In genomic region chr17:7842380-7842949, GRCh38 we compare ENCODE assay signal across 8 cellular contexts. TPM values are rescaled to one million over a fixed set of nuclear protein-coding genes. Genes with fewer than 3 reads are reported as not detected.
DNase-seq lines count a peak whose midpoint lies in the region; ATAC-seq, FAIRE-seq and TF ChIP-seq lines count a peak whose summit lies in the region.

No MANE protein-coding gene starts in this region.

- no peak for TF ChIP-seq EP300 in ovary (IDR thresholded peaks at IDR 0.05)

- no peaks in the 10 kb centered on the region for H3K9me3 Mint-ChIP-seq in activated naive CD4-positive, alpha-beta T cell treated with anti-CD3 and anti-CD28 coated beads for 36 hours
- peaks cover 41% of the 10 kb centered on the region for H3K9me3 Mint-ChIP-seq in glutamatergic neuron (ENCODE audit: unreplicated experiment)

- H3K27ac ChIP-seq in ovary, result peak overlapping the region; percentile 81 to 90
- H3K27ac ChIP-seq in thyroid gland, result peak overlapping the region; percentile 95 to 98 (median 97)

- H3K4me3 ChIP-seq in ovary (peak overlapping the region; percentile 83), thyroid gland (replicated peaks in 1 of 3) (peak overlapping the region; percentile 63 to 77 (median 67))

- TF ChIP-seq CTCF in glutamatergic neuron (IDR thresholded peaks at IDR 0.05; ENCODE audit: partially characterized antibody, unreplicated experiment) (no peak), ovary (IDR thresholded peaks at IDR 0.05) (no peak), thyroid gland (IDR thresholded peaks at IDR 0.05) (no peak)

- H3K27me3 ChIP-seq in ovary (no peaks in the 10 kb centered on the region), thyroid gland (no peaks in the 10 kb centered on the region)

- CTCF ChIA-PET in activated naive CD4-positive, alpha-beta T cell treated with anti-CD3 and anti-CD28 coated beads for 36 hours (lab: Charles Lee), result interaction anchor here (0.8 to 2.3 kb wide), 4 partner anchors 9 to 148 kb away, joined by 3 to 9 read pairs (median 3); no protein-coding TSS in a partner anchor

- TF ChIP-seq POLR2A in GM12891 (IDR thresholded peaks at IDR 0.05; ENCODE audit: low read depth, low read length) (peak; percentile 78), ovary (IDR thresholded peaks at IDR 0.05) (peak; percentile 33), thyroid gland (IDR thresholded peaks at IDR 0.05) (no peak)

- H3K4me1 ChIP-seq in ovary (ENCODE audit: insufficient read depth) (peaks cover 17% of the 10 kb centered on the region), thyroid gland (peaks cover 28 to 37% of the 10 kb centered on the region in 2 donors)

- H3K9me3 ChIP-seq in ovary (no peaks in the 10 kb centered on the region), thyroid gland (no peaks in the 10 kb centered on the region)

- peak overlapping the region; percentile 89 for H3K4me3 Mint-ChIP-seq in activated naive CD4-positive, alpha-beta T cell treated with anti-CD3 and anti-CD28 coated beads for 36 hours
- peak overlapping the region; percentile 99 for H3K4me3 Mint-ChIP-seq in glutamatergic neuron (ENCODE audit: unreplicated experiment)

- 0 to 1% (median 0%) methylated on average over 37 of the region's 37 CpGs for WGBS in ovary, 3 donors
- 0 to 1% methylated on average over 29 to 33 of the region's 37 CpGs for WGBS in thyroid gland, 2 donors

- DNase-seq in GM12891 (ENCODE audit: insufficient read length, low spot score), result peak; percentile 58
- peak; percentile 81 for DNase-seq in RPMI8226
- DNase-seq in activated naive CD4-positive, alpha-beta T cell treated with anti-CD3 and anti-CD28 coated beads for 36 hours, result peak; percentile 96
- DNase-seq in glutamatergic neuron, result no peak
- DNase-seq in ovary, result peak; percentile 76 to 89 (median 81)
- DNase-seq in thyroid gland, result peak; percentile 73 to 76
- DNase-seq in iPS-NIHi7 (ENCODE audit: extremely low spot score), result no peak

- H3K36me3 Mint-ChIP-seq in activated naive CD4-positive, alpha-beta T cell treated with anti-CD3 and anti-CD28 coated beads for 36 hours (ENCODE audit: low read depth), result peaks cover 12% of the 10 kb centered on the region
- H3K36me3 Mint-ChIP-seq in glutamatergic neuron (ENCODE audit: unreplicated experiment), result peaks cover 5% of the 10 kb centered on the region

- no peaks in the 10 kb centered on the region for H3K36me3 ChIP-seq in ovary
- H3K36me3 ChIP-seq in thyroid gland, result peaks cover 20 to 23% of the 10 kb centered on the region in 2 donors

- peak; percentile 32 for ATAC-seq in HG02798 (IDR thresholded peaks at IDR 0.05; ENCODE audit: poor library complexity, unreplicated experiment)

- peak overlapping the region; percentile 99 for H3K27ac Mint-ChIP-seq in activated naive CD4-positive, alpha-beta T cell treated with anti-CD3 and anti-CD28 coated beads for 36 hours
- H3K27ac Mint-ChIP-seq in glutamatergic neuron (ENCODE audit: unreplicated experiment), result peak overlapping the region; percentile 98

- peak; percentile 96 for FAIRE-seq in GM12891 (lab: Jason Lieb, UNC)

- no peaks in the 10 kb centered on the region for H3K27me3 Mint-ChIP-seq in activated naive CD4-positive, alpha-beta T cell treated with anti-CD3 and anti-CD28 coated beads for 36 hours (ENCODE audit: low read depth)
- peaks cover 42% of the 10 kb centered on the region for H3K27me3 Mint-ChIP-seq in glutamatergic neuron (ENCODE audit: unreplicated experiment)

- intact Hi-C loops in activated naive CD4-positive, alpha-beta T cell treated with anti-CD3 and anti-CD28 coated beads for 36 hours (cut with micrococcal nuclease), result loop anchor here (1.0 to 10.0 kb wide), 17 partner anchors 9 to 605 kb away; partner anchors contain the start of genes ACAP1, ALOXE3, CTC1 and CTDNEP1
- intact Hi-C loops in ovary (cut with DNase I) (loop anchor here in 1 of 4 donors (10.0 kb wide), 1 partner anchor 312 kb away; the partner anchor contains the start of gene PER1), thyroid gland (cut with DNase I) (loop anchor here (10.0 kb wide), 1 partner anchor 302 kb away; no protein-coding TSS in a partner anchor)

- H3K4me1 Mint-ChIP-seq in activated naive CD4-positive, alpha-beta T cell treated with anti-CD3 and anti-CD28 coated beads for 36 hours (ENCODE audit: low read depth), result peaks cover 55% of the 10 kb centered on the region
- H3K4me1 Mint-ChIP-seq in glutamatergic neuron (ENCODE audit: low read depth, unreplicated experiment), result peaks cover 32% of the 10 kb centered on the region

TF ChIP-seq in GM12891, 5 proteins besides CTCF, POLR2A, EP300 and RAD21:
- TF ChIP-seq SPI1 (IDR thresholded peaks at IDR 0.05; ENCODE audit: low read depth, low read length) (no peak), POLR2AphosphoS5 (IDR thresholded peaks at IDR 0.05; ENCODE audit: low read depth, low read length) (no peak; the same call in 1 of the 2 replicates), PAX5 (IDR thresholded peaks at IDR 0.05; ENCODE audit: insufficient read depth, low read length, severe bottlenecking) (no peak), POU2F2 (IDR thresholded peaks at IDR 0.05; ENCODE audit: low read depth, low read length) (peak; percentile 18; the same call in 1 of the 2 replicates), TAF1 (IDR thresholded peaks at IDR 0.05; ENCODE audit: low read depth, low read length) (peak; percentile 88)

RNA-seq across cellular contexts. Expression of gene KDM6B, which starts 8.4 kb away (rescaled TPM):
- polyA plus RNA-seq in GM12891 (2012; ENCODE audit: low read depth, missing spikeins), result 13.5 TPM
- total RNA-seq in activated naive CD4-positive, alpha-beta T cell treated with anti-CD3 and anti-CD28 coated beads for 36 hours, result 10 to 100 TPM; 22.7 to 24.1 TPM
- total RNA-seq in glutamatergic neuron (ENCODE audit: unreplicated experiment) (191 TPM), ovary (10 to 100 TPM; 13.7 to 80.8 (median 71.9) TPM), thyroid gland (10 to 100 TPM in 2 of 4 donors, 1 to 10 TPM in 2; 4.8 to 14.4 (median 10.4) TPM)
- polyA plus RNA-seq in ovary, result 10 to 100 TPM in 1 of 2 donors, 1 to 10 TPM in 1; 9.1 to 36.9 TPM

RNA-seq across cellular contexts. Expression of gene TMEM88, which starts 12.4 kb away (rescaled TPM):
- 1.1 TPM for polyA plus RNA-seq in GM12891 (2012; ENCODE audit: low read depth, missing spikeins)
- 1 to 10 TPM; 1.2 to 1.5 TPM for total RNA-seq in activated naive CD4-positive, alpha-beta T cell treated with anti-CD3 and anti-CD28 coated beads for 36 hours
- total RNA-seq in glutamatergic neuron (ENCODE audit: unreplicated experiment) (23.7 TPM), ovary (10 to 100 TPM in 3 of 7 donors, 1 to 10 TPM in 4; 2.1 to 11.9 (median 8.2) TPM), thyroid gland (10 to 100 TPM; 12.3 to 39.5 (median 18.4) TPM)
- polyA plus RNA-seq in ovary, result 10 to 100 TPM in 1 of 2 donors, 1 to 10 TPM in 1; 5.5 to 17.8 TPM

RNA-seq across cellular contexts. Expression of gene NAA38, which starts 14.9 kb away (rescaled TPM):
- polyA plus RNA-seq in GM12891 (2012; ENCODE audit: low read depth, missing spikeins), result 137 TPM
- 10 to 100 TPM; 75.0 to 75.3 TPM for total RNA-seq in activated naive CD4-positive, alpha-beta T cell treated with anti-CD3 and anti-CD28 coated beads for 36 hours
- total RNA-seq in glutamatergic neuron (ENCODE audit: unreplicated experiment) (49.7 TPM), ovary (10 to 100 TPM; 46.4 to 82.8 (median 54.6) TPM), thyroid gland (100 to 1,000 TPM in 2 of 4 donors, 10 to 100 TPM in 2; 24.6 to 180 (median 79.6) TPM)
- 10 to 100 TPM in 1 of 2 donors, 1 to 10 TPM in 1; 4.6 to 59.1 TPM for polyA plus RNA-seq in ovary

RNA-seq across cellular contexts. Expression of gene CYB5D1, which starts 15.3 kb away (rescaled TPM):
- 3.7 TPM for polyA plus RNA-seq in GM12891 (2012; ENCODE audit: low read depth, missing spikeins)
- 1 to 10 TPM; 6.1 to 6.5 TPM for total RNA-seq in activated naive CD4-positive, alpha-beta T cell treated with anti-CD3 and anti-CD28 coated beads for 36 hours
- 9.2 TPM for total RNA-seq in glutamatergic neuron (ENCODE audit: unreplicated experiment)
- 10 to 100 TPM in 6 of 7 donors, 1 to 10 TPM in 1; 7.0 to 18.8 (median 16.1) TPM for total RNA-seq in ovary
- polyA plus RNA-seq in ovary, result 10 to 100 TPM; 10.8 to 22.2 TPM
- 10 to 100 TPM; 14.9 to 29.5 (median 23.5) TPM for total RNA-seq in thyroid gland

RNA-seq across cellular contexts. Expression of gene CHD3, which starts 46.1 kb away (rescaled TPM):
- 76.4 TPM for polyA plus RNA-seq in GM12891 (2012; ENCODE audit: low read depth, missing spikeins)
- total RNA-seq in activated naive CD4-positive, alpha-beta T cell treated with anti-CD3 and anti-CD28 coated beads for 36 hours, result 100 to 1,000 TPM; 180 to 185 TPM
- 129 TPM for total RNA-seq in glutamatergic neuron (ENCODE audit: unreplicated experiment)
- total RNA-seq in ovary, result 100 to 1,000 TPM in 4 of 7 donors, 10 to 100 TPM in 3; 65.7 to 145 (median 114) TPM
- polyA plus RNA-seq in ovary, result 100 to 1,000 TPM in 1 of 2 donors, 10 to 100 TPM in 1; 87.2 to 100 TPM
- total RNA-seq in thyroid gland, result 100 to 1,000 TPM in 1 of 4 donors, 10 to 100 TPM in 3; 78.9 to 117 (median 91.4) TPM

Comparison
In these comparisons a context has a peak if more than half of its experiments do, and no peak if none do; other contexts are left out.
1. DNase-seq: peak in GM12891 (single experiment), RPMI8226 (single experiment), activated naive CD4-positive, alpha-beta T cell treated with anti-CD3 and anti-CD28 coated beads for 36 hours (single experiment), ovary (5 of 5) and thyroid gland (2 of 2); none in glutamatergic neuron (single experiment) and iPS-NIHi7 (single experiment).
2. POLR2A ChIP-seq: peak in GM12891 (single experiment) and ovary (single experiment); none in thyroid gland (0 of 2).